ENCODE assay signal across 30 cellular contexts in the genomic region with DNA sequence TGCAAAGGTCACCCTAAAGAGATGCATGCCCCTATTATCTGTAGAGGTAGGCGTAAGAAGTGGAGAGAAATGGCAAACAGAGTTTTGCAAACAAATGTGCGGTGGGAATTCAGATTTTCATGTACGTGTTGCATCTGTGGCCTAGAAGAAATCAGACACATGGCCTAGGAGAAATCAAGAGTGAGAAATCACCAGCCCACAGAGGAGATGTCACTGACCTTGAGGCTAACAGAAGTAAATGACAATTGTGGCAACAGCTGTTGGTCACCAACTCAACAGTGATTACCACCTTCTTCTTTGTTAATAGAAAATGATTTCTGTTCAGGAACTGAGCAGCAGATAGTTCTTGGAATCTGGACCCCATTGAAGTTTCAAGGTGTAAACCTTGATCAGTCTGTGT. TPM values are rescaled to one million over a fixed set of nuclear protein-coding genes. Genes with fewer than 3 reads are reported as not detected.
"Had no signal": no experiment of that assay in that cellular context is flagged by ENCODE, and none has a peak within 500 bp of the region (broad histone marks: within the 10 kb centered on the region; RNA-seq: fewer than 3 reads in every experiment).

No MANE protein-coding gene starts in this region.

- H3K27ac Mint-ChIP-seq: activated CD4-positive, alpha-beta T cell treated with anti-CD3 and anti-CD28 coated beads, Interleukin-2, amount 10 ng/mL, durations not matched to agents 7 days and 5 days; activated CD8-positive, alpha-beta T cell treated with anti-CD3 and anti-CD28 coated beads for 36 hours; activated naive CD4-positive, alpha-beta T cell treated with anti-CD3 and anti-CD28 coated beads, Interleukin-2, amount 50 U/mL, for 24 hours; activated naive CD8-positive, alpha-beta T cell treated with anti-CD3 and anti-CD28 coated beads, Interleukin-2, amount 50 U/mL, for 24 hours; mesothelial cell of epicardium; neural progenitor cell had no signal

- ATAC-seq: activated CD8-positive, alpha-beta T cell treated with anti-CD3 and anti-CD28 coated beads for 36 hours; activated naive CD8-positive, alpha-beta T cell treated with anti-CD3 and anti-CD28 coated beads, Interleukin-2, amount 50 U/mL, for 24 hours; activated T-cell treated with anti-CD3 and anti-CD28 coated beads, Interleukin-2, amount 50 U/mL, for 4 hours; activated T-helper 17 cell treated with anti-CD3 and anti-CD28 coated beads, Interleukin-2, amount 50 U/mL, for 72 hours; left cardiac atrium; naive thymus-derived CD4-positive, alpha-beta T cell; psoas muscle had no signal

- H3K27me3 ChIP-seq: breast epithelium, esophagus squamous epithelium, neural progenitor cell, testis had no signal

- H3K4me1 ChIP-seq: breast epithelium, parathyroid adenoma, testis had no signal

- H3K9me3 Mint-ChIP-seq: activated CD4-positive, alpha-beta T cell treated with anti-CD3 and anti-CD28 coated beads, Interleukin-2, amount 10 ng/mL, durations not matched to agents 7 days and 5 days; activated naive CD4-positive, alpha-beta T cell treated with anti-CD3 and anti-CD28 coated beads, Interleukin-2, amount 50 U/mL, for 24 hours; activated naive CD8-positive, alpha-beta T cell treated with anti-CD3 and anti-CD28 coated beads, Interleukin-2, amount 50 U/mL, for 24 hours; activated T-cell treated with anti-CD3 and anti-CD28 coated beads, Interleukin-2, amount 50 U/mL, for 4 hours; activated T-helper 17 cell treated with anti-CD3 and anti-CD28 coated beads, Interleukin-2, amount 50 U/mL, for 72 hours; mesothelial cell of epicardium; neural progenitor cell had no signal

- H3K36me3 ChIP-seq: breast epithelium, esophagus squamous epithelium, neural progenitor cell had no signal

- DNase-seq: activated CD4-positive, alpha-beta T cell treated with anti-CD3 and anti-CD28 coated beads, Interleukin-2, amount 10 ng/mL, durations not matched to agents 7 days and 5 days; activated CD8-positive, alpha-beta T cell treated with anti-CD3 and anti-CD28 coated beads for 36 hours; activated gamma-delta T cell treated with Interleukin-2 at 50 U/mL for 16 hours; activated naive CD8-positive, alpha-beta T cell treated with anti-CD3 and anti-CD28 coated beads, Interleukin-2, amount 50 U/mL, for 24 hours; activated T-cell treated with anti-CD3 and anti-CD28 coated beads, Interleukin-2, amount 50 U/mL, for 4 hours; amygdala; dermis blood vessel endothelial cell; effector CD4-positive, alpha-beta T cell; esophagus squamous epithelium; foreskin melanocyte; left cardiac atrium; naive thymus-derived CD4-positive, alpha-beta T cell; occipital lobe; psoas muscle; stimulated activated CD4-positive, alpha-beta T cell treated with anti-CD3 and anti-CD28 coated beads, Interleukin-1b, Interleukin-23, amount 100 ng/mL, for 48 hours; stimulated activated CD4-positive, alpha-beta T cell treated with anti-CD3 and anti-CD28 coated beads, Interleukin-4, amount 100 ng/mL, for 4 hours; stimulated activated CD8-positive, alpha-beta memory T cell treated with anti-CD3 and anti-CD28 coated beads, Interleukin-4, amount 100 ng/mL, for 48 hours; stimulated activated naive CD4-positive, alpha-beta T cell; T-helper 1 cell; testis had no signal

- H3K4me3 ChIP-seq: breast epithelium, esophagus squamous epithelium, hepatocyte, neural progenitor cell, psoas muscle, smooth muscle cell, testis had no signal

- H3K27ac ChIP-seq: breast epithelium, hepatocyte, neural progenitor cell, parathyroid adenoma, testis, VCaP had no signal

- H3K4me3 Mint-ChIP-seq: activated CD4-positive, alpha-beta T cell treated with anti-CD3 and anti-CD28 coated beads, Interleukin-2, amount 10 ng/mL, durations not matched to agents 7 days and 5 days; activated CD8-positive, alpha-beta T cell treated with anti-CD3 and anti-CD28 coated beads for 36 hours; activated naive CD4-positive, alpha-beta T cell treated with anti-CD3 and anti-CD28 coated beads, Interleukin-2, amount 50 U/mL, for 24 hours; activated naive CD8-positive, alpha-beta T cell treated with anti-CD3 and anti-CD28 coated beads, Interleukin-2, amount 50 U/mL, for 24 hours; activated T-cell treated with anti-CD3 and anti-CD28 coated beads, Interleukin-2, amount 50 U/mL, for 4 hours; activated T-helper 17 cell treated with anti-CD3 and anti-CD28 coated beads, Interleukin-2, amount 50 U/mL, for 72 hours; mesothelial cell of epicardium; naive thymus-derived CD4-positive, alpha-beta T cell; neural progenitor cell had no signal

- H3K36me3 Mint-ChIP-seq: activated naive CD4-positive, alpha-beta T cell treated with anti-CD3 and anti-CD28 coated beads, Interleukin-2, amount 50 U/mL, for 24 hours; mesothelial cell of epicardium; naive thymus-derived CD4-positive, alpha-beta T cell; neural progenitor cell had no signal

- H3K9me3 ChIP-seq: breast epithelium, esophagus squamous epithelium, psoas muscle, testis had no signal

RNA-seq across cellular contexts. Expression of a gene that starts 57.7 kb away (rescaled TPM):
- total RNA-seq: activated CD4-positive, alpha-beta T cell treated with anti-CD3 and anti-CD28 coated beads, Interleukin-2, amount 10 ng/mL, durations not matched to agents 7 days and 5 days; activated CD8-positive, alpha-beta T cell treated with anti-CD3 and anti-CD28 coated beads for 36 hours; breast epithelium; dermis blood vessel endothelial cell; esophagus squamous epithelium; left cardiac atrium; mesothelial cell of epicardium; naive thymus-derived CD4-positive, alpha-beta T cell; occipital lobe; psoas muscle; smooth muscle cell had no signal
- polyA plus RNA-seq: hepatocyte; keratinocyte; naive thymus-derived CD4-positive, alpha-beta T cell; psoas muscle; smooth muscle cell had no signal
